ENCODE assay signal across 1 cellular context in the genomic region with DNA sequence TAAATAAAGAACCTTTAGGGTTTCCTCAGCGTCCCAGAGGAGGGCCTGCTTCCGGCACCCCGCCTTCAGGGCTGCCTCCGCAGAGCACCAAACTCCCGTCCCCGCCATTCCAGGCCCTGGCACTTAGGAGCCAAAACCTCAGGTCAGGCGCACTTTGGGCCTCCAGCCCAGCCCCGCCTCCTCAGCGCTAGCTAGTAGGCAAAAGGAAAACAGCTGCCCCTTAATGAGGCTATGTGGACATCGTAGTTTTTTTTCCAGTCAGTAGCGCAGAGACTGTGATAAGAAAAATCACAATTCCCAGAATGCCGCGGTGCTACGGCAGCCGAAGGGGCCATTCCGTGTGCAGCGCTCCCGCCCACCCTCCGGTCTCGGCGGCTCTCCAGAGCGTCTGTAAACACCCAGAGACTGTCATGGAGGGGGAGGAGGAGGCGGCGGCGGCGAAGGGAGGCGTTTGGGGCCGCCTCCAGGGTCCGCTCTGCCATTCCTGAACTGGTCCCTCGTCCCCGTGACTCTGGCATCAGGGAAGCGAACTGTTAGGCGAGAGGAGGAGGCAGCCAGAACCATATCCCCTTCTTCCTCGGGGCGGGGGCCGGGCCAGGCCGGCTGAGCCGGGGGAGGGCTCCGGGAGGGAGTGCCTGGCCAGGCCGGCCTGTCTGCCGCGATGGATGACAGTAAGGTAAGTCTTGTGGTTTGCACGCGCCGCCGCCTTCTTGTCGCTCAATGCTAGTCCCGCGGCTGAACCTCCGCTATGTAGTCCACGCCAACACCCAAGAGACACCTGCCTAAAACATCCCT.
TF ChIP-seq lines count a peak whose summit lies in the region.

A gene with protein sequence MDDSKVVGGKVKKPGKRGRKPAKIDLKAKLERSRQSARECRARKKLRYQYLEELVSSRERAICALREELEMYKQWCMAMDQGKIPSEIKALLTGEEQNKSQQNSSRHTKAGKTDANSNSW (plus strand): TSS at position 365 of the 795 bp plus-strand sequence. CDS start 297 bp downstream, at position 662.

TF ChIP-seq in HepG2, 621 proteins besides CTCF, POLR2A, EP300 and RAD21 (continued from another document and continues in another):
- TF ChIP-seq, protein P1, sequence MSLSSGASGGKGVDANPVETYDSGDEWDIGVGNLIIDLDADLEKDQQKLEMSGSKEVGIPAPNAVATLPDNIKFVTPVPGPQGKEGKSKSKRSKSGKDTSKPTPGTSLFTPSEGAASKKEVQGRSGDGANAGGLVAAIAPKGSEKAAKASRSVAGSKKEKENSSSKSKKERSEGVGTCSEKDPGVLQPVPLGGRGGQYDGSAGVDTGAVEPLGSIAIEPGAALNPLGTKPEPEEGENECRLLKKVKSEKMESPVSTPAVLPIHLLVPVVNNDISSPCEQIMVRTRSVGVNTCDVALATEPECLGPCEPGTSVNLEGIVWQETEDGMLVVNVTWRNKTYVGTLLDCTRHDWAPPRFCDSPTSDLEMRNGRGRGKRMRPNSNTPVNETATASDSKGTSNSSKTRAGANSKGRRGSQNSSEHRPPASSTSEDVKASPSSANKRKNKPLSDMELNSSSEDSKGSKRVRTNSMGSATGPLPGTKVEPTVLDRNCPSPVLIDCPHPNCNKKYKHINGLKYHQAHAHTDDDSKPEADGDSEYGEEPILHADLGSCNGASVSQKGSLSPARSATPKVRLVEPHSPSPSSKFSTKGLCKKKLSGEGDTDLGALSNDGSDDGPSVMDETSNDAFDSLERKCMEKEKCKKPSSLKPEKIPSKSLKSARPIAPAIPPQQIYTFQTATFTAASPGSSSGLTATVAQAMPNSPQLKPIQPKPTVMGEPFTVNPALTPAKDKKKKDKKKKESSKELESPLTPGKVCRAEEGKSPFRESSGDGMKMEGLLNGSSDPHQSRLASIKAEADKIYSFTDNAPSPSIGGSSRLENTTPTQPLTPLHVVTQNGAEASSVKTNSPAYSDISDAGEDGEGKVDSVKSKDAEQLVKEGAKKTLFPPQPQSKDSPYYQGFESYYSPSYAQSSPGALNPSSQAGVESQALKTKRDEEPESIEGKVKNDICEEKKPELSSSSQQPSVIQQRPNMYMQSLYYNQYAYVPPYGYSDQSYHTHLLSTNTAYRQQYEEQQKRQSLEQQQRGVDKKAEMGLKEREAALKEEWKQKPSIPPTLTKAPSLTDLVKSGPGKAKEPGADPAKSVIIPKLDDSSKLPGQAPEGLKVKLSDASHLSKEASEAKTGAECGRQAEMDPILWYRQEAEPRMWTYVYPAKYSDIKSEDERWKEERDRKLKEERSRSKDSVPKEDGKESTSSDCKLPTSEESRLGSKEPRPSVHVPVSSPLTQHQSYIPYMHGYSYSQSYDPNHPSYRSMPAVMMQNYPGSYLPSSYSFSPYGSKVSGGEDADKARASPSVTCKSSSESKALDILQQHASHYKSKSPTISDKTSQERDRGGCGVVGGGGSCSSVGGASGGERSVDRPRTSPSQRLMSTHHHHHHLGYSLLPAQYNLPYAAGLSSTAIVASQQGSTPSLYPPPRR (CRISPR knock-in tag; IDR thresholded peaks at IDR 0.05; ENCODE audit: borderline replicate concordance) = peak; percentile 78
- peak; percentile 66; the same call in 1 of the 2 replicates for TF ChIP-seq NCOR1 (IDR thresholded peaks at IDR 0.05; ENCODE audit: borderline replicate concordance, low read length)
- peak; percentile 90 for TF ChIP-seq ZNF430 (CRISPR knock-in tag; IDR thresholded peaks at IDR 0.05)
- 0 out of 2 replicates have a peak, but pooled peaks have one; percentile 56 for TF ChIP-seq HNRNPL (IDR thresholded peaks at IDR 0.05; ENCODE audit: low read depth, low read length)
- TF ChIP-seq SOX6 (IDR thresholded peaks at IDR 0.05) = no peak
- TF ChIP-seq SOX6 (CRISPR knock-in tag; IDR thresholded peaks at IDR 0.05) = peak; percentile 73
- peak; percentile 45; the same call in 1 of the 2 replicates for TF ChIP-seq HMG20A (CRISPR knock-in tag; IDR thresholded peaks at IDR 0.05; ENCODE audit: borderline replicate concordance)
- peak; percentile 59; the same call in 1 of the 2 replicates for TF ChIP-seq BRCA1 (CRISPR knock-in tag; IDR thresholded peaks at IDR 0.05)
- TF ChIP-seq KAT2B (IDR thresholded peaks at IDR 0.05; ENCODE audit: borderline replicate concordance, low read depth, low read length) = no peak
- peak; percentile 60; the same call in 1 of the 2 replicates for TF ChIP-seq ZNF724P (CRISPR knock-in tag; IDR thresholded peaks at IDR 0.05; ENCODE audit: borderline replicate concordance)
- TF ChIP-seq, protein P2, sequence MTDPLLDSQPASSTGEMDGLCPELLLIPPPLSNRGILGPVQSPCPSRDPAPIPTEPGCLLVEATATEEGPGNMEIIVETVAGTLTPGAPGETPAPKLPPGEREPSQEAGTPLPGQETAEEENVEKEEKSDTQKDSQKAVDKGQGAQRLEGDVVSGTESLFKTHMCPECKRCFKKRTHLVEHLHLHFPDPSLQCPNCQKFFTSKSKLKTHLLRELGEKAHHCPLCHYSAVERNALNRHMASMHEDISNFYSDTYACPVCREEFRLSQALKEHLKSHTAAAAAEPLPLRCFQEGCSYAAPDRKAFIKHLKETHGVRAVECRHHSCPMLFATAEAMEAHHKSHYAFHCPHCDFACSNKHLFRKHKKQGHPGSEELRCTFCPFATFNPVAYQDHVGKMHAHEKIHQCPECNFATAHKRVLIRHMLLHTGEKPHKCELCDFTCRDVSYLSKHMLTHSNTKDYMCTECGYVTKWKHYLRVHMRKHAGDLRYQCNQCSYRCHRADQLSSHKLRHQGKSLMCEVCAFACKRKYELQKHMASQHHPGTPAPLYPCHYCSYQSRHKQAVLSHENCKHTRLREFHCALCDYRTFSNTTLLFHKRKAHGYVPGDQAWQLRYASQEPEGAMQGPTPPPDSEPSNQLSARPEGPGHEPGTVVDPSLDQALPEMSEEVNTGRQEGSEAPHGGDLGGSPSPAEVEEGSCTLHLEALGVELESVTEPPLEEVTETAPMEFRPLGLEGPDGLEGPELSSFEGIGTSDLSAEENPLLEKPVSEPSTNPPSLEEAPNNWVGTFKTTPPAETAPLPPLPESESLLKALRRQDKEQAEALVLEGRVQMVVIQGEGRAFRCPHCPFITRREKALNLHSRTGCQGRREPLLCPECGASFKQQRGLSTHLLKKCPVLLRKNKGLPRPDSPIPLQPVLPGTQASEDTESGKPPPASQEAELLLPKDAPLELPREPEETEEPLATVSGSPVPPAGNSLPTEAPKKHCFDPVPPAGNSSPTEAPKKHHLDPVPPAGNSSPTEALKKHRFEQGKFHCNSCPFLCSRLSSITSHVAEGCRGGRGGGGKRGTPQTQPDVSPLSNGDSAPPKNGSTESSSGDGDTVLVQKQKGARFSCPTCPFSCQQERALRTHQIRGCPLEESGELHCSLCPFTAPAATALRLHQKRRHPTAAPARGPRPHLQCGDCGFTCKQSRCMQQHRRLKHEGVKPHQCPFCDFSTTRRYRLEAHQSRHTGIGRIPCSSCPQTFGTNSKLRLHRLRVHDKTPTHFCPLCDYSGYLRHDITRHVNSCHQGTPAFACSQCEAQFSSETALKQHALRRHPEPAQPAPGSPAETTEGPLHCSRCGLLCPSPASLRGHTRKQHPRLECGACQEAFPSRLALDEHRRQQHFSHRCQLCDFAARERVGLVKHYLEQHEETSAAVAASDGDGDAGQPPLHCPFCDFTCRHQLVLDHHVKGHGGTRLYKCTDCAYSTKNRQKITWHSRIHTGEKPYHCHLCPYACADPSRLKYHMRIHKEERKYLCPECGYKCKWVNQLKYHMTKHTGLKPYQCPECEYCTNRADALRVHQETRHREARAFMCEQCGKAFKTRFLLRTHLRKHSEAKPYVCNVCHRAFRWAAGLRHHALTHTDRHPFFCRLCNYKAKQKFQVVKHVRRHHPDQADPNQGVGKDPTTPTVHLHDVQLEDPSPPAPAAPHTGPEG (CRISPR knock-in tag; IDR thresholded peaks at IDR 0.05) = no peak
- TF ChIP-seq ZNF431 (CRISPR knock-in tag; IDR thresholded peaks at IDR 0.05; ENCODE audit: borderline replicate concordance, low read depth) = peak; percentile 82
- peak; percentile 99 for TF ChIP-seq KMT2B (CRISPR knock-in tag; IDR thresholded peaks at IDR 0.05)
- TF ChIP-seq, protein P3, sequence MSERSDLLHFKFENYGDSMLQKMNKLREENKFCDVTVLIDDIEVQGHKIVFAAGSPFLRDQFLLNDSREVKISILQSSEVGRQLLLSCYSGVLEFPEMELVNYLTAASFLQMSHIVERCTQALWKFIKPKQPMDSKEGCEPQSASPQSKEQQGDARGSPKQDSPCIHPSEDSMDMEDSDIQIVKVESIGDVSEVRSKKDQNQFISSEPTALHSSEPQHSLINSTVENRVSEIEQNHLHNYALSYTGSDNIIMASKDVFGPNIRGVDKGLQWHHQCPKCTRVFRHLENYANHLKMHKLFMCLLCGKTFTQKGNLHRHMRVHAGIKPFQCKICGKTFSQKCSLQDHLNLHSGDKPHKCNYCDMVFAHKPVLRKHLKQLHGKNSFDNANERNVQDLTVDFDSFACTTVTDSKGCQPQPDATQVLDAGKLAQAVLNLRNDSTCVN (CRISPR knock-in tag; IDR thresholded peaks at IDR 0.05; ENCODE audit: borderline replicate concordance) = peak; percentile 92
- no peak for TF ChIP-seq SRSF9 (IDR thresholded peaks at IDR 0.05; ENCODE audit: borderline replicate concordance, insufficient read depth, low read depth, low read length, poor library complexity, severe bottlenecking)
- TF ChIP-seq, protein P4, sequence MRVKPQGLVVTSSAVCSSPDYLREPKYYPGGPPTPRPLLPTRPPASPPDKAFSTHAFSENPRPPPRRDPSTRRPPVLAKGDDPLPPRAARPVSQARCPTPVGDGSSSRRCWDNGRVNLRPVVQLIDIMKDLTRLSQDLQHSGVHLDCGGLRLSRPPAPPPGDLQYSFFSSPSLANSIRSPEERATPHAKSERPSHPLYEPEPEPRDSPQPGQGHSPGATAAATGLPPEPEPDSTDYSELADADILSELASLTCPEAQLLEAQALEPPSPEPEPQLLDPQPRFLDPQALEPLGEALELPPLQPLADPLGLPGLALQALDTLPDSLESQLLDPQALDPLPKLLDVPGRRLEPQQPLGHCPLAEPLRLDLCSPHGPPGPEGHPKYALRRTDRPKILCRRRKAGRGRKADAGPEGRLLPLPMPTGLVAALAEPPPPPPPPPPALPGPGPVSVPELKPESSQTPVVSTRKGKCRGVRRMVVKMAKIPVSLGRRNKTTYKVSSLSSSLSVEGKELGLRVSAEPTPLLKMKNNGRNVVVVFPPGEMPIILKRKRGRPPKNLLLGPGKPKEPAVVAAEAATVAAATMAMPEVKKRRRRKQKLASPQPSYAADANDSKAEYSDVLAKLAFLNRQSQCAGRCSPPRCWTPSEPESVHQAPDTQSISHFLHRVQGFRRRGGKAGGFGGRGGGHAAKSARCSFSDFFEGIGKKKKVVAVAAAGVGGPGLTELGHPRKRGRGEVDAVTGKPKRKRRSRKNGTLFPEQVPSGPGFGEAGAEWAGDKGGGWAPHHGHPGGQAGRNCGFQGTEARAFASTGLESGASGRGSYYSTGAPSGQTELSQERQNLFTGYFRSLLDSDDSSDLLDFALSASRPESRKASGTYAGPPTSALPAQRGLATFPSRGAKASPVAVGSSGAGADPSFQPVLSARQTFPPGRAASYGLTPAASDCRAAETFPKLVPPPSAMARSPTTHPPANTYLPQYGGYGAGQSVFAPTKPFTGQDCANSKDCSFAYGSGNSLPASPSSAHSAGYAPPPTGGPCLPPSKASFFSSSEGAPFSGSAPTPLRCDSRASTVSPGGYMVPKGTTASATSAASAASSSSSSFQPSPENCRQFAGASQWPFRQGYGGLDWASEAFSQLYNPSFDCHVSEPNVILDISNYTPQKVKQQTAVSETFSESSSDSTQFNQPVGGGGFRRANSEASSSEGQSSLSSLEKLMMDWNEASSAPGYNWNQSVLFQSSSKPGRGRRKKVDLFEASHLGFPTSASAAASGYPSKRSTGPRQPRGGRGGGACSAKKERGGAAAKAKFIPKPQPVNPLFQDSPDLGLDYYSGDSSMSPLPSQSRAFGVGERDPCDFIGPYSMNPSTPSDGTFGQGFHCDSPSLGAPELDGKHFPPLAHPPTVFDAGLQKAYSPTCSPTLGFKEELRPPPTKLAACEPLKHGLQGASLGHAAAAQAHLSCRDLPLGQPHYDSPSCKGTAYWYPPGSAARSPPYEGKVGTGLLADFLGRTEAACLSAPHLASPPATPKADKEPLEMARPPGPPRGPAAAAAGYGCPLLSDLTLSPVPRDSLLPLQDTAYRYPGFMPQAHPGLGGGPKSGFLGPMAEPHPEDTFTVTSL (CRISPR knock-in tag; IDR thresholded peaks at IDR 0.05; ENCODE audit: borderline replicate concordance) = peak; percentile 73
- TF ChIP-seq YEATS2 (CRISPR knock-in tag; IDR thresholded peaks at IDR 0.05; ENCODE audit: borderline replicate concordance) = peak; percentile 96
- TF ChIP-seq, protein P5, sequence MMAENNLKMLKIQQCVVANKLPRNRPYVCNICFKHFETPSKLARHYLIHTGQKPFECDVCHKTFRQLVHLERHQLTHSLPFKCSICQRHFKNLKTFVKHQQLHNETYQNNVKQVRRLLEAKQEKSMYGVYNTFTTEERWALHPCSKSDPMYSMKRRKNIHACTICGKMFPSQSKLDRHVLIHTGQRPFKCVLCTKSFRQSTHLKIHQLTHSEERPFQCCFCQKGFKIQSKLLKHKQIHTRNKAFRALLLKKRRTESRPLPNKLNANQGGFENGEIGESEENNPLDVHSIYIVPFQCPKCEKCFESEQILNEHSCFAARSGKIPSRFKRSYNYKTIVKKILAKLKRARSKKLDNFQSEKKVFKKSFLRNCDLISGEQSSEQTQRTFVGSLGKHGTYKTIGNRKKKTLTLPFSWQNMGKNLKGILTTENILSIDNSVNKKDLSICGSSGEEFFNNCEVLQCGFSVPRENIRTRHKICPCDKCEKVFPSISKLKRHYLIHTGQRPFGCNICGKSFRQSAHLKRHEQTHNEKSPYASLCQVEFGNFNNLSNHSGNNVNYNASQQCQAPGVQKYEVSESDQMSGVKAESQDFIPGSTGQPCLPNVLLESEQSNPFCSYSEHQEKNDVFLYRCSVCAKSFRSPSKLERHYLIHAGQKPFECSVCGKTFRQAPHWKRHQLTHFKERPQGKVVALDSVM (CRISPR knock-in tag; IDR thresholded peaks at IDR 0.05) = peak; percentile 63
- peak; percentile 57; the same call in 1 of the 2 replicates for TF ChIP-seq MTA1 (CRISPR knock-in tag; IDR thresholded peaks at IDR 0.05; ENCODE audit: borderline replicate concordance)
- peak; percentile 67; the same call in 1 of the 2 replicates for TF ChIP-seq ZKSCAN8 (CRISPR knock-in tag; IDR thresholded peaks at IDR 0.05; ENCODE audit: borderline replicate concordance)
- peak; percentile 95 for TF ChIP-seq SALL1 (CRISPR knock-in tag; IDR thresholded peaks at IDR 0.05)
- TF ChIP-seq KDM5A (IDR thresholded peaks at IDR 0.05; ENCODE audit: borderline replicate concordance, low read length) = peak; percentile 81; the same call in 1 of the 2 replicates
- peak; percentile 82 for TF ChIP-seq ZNF746 (CRISPR knock-in tag; IDR thresholded peaks at IDR 0.05)
- TF ChIP-seq TSC22D2 (CRISPR knock-in tag; IDR thresholded peaks at IDR 0.05; ENCODE audit: borderline replicate concordance) = peak; percentile 72; the same call in 1 of the 2 replicates
- no peak for TF ChIP-seq PAF1 (CRISPR knock-in tag; IDR thresholded peaks at IDR 0.05)
- TF ChIP-seq ZNF552 (CRISPR knock-in tag; IDR thresholded peaks at IDR 0.05; ENCODE audit: borderline replicate concordance) = 0 out of 2 replicates have a peak, but pooled peaks have one; percentile 69
